ENCODE assay signal across 1 cellular context in genomic region chr6:96795481-96795880, GRCh38.
TF ChIP-seq lines count a peak whose summit lies in the region.

No MANE protein-coding gene starts in this region.

TF ChIP-seq in GM23338, 12 proteins besides CTCF, POLR2A, EP300 and RAD21 (continued from another document):
- TF ChIP-seq ZNF462 (CRISPR knock-in tag; IDR thresholded peaks at IDR 0.05) (no peak), POLR2AphosphoS5 (IDR thresholded peaks at IDR 0.05; ENCODE audit: low read depth) (no peak), EZH2 (IDR thresholded peaks at IDR 0.05; ENCODE audit: low read depth, unreplicated experiment) (no peak), ZNF114 (CRISPR knock-in tag; IDR thresholded peaks at IDR 0.05) (no peak), STAT1 (IDR thresholded peaks at IDR 0.05; ENCODE audit: unreplicated experiment) (no peak), NANOG (IDR thresholded peaks at IDR 0.05; ENCODE audit: borderline replicate concordance) (no peak), CREB1 (CRISPR knock-in tag; IDR thresholded peaks at IDR 0.05; ENCODE audit: low read depth) (no peak), EZH2phosphoT487 (IDR thresholded peaks at IDR 0.05; ENCODE audit: unreplicated experiment) (no peak), ZNF331 (CRISPR knock-in tag; IDR thresholded peaks at IDR 0.05; ENCODE audit: low read depth) (no peak)
TF ChIP-seq in GM23338: peak in this region for 0.
